Comparison of ENCODE assay signal across 9 cellular contexts in genomic region chr15:89419370-89419984, GRCh38.
DNase-seq lines count a peak whose midpoint lies in the region; TF ChIP-seq lines count a peak whose summit lies in the region.
"Had no signal": no experiment of that assay in that cellular context is flagged by ENCODE, and none has a peak within 500 bp of the region (broad histone marks: within the 10 kb centered on the region; RNA-seq: fewer than 3 reads in every experiment).

No MANE protein-coding gene starts in this region.

- H4K91ac ChIP-seq in neuronal stem cell (ENCODE audit: low read depth, low read length, poor library complexity) = no peak overlapping the region

- TF ChIP-seq CTCF in RWPE1 (conservative IDR thresholded peaks at IDR 0.05; ENCODE audit: low read depth) = no peak
- TF ChIP-seq CTCF in endodermal cell (conservative IDR thresholded peaks at IDR 0.05) = no peak

- no peaks in the 10 kb centered on the region for H3K4me1 ChIP-seq in HAP-1
- H3K4me1 ChIP-seq in endodermal cell (ENCODE audit: control insufficient read depth, insufficient read depth, low read length) = no peaks in the 10 kb centered on the region
- peaks cover 0 to 5% of the 10 kb centered on the region in 2 donors for H3K4me1 ChIP-seq in neuronal stem cell (ENCODE audit: control insufficient read depth in 2 of 2, insufficient read depth in 1 of 2, low read depth in 1 of 2, low read length in 2 of 2)
- H3K4me1 ChIP-seq: Peyer's patch had no signal

- no peak overlapping the region for H3K4me3 ChIP-seq in HAP-1
- no peak overlapping the region for H3K4me3 ChIP-seq in endodermal cell (ENCODE audit: low read length)
- H3K4me3 ChIP-seq in neuronal stem cell (ENCODE audit: low read length in 2 of 2) = no peak overlapping the region
- H3K4me3 ChIP-seq: Peyer's patch had no signal

- H3K4ac ChIP-seq in neuronal stem cell (ENCODE audit: low read length) = no peak overlapping the region

- no peak overlapping the region for H3K18ac ChIP-seq in neuronal stem cell (ENCODE audit: low read length)

- in situ Hi-C loops in HAP-1 (cut with MboI; ENCODE audit: low sequenced_read_pairs) = no loop called here

- no peak overlapping the region for H3K4me3 Mint-ChIP-seq in endodermal cell

- H3K23ac ChIP-seq in neuronal stem cell (ENCODE audit: low read depth, low read length, poor library complexity) = no peak overlapping the region

- H3K27me3 Mint-ChIP-seq in endodermal cell (ENCODE audit: insufficient read depth) = peaks cover 85% of the 10 kb centered on the region

- no peaks in the 10 kb centered on the region for H3K36me3 ChIP-seq in HAP-1 (replicated peaks)
- H3K36me3 ChIP-seq in endodermal cell (ENCODE audit: control insufficient read depth, insufficient read depth, low read length) = no peaks in the 10 kb centered on the region
- no peaks in the 10 kb centered on the region for H3K36me3 ChIP-seq in neuronal stem cell (replicated peaks in 1 of 2; ENCODE audit: control insufficient read depth in 2 of 2, insufficient read depth in 2 of 2, low read length in 2 of 2)
- H3K36me3 ChIP-seq: Peyer's patch had no signal

- H2BK5ac ChIP-seq in neuronal stem cell (ENCODE audit: low read length) = no peak overlapping the region

- no peaks in the 10 kb centered on the region for H3K36me3 Mint-ChIP-seq in endodermal cell (ENCODE audit: low read depth)

- no peak overlapping the region for H2BK12ac ChIP-seq in neuronal stem cell (ENCODE audit: low read length)

- H3K27ac ChIP-seq in RWPE1 (no peak overlapping the region), endodermal cell (ENCODE audit: low read depth, low read length) (no peak overlapping the region), neuronal stem cell (replicated peaks; ENCODE audit: low read length) (no peak overlapping the region)
- H3K27ac ChIP-seq: Peyer's patch had no signal

- CTCF ChIA-PET in RWPE1 (lab: Yijun Ruan, JAX) = interaction anchor here (0.6 to 6.1 kb wide), 5 partner anchors 9 to 182 kb away, joined by 3 to 62 read pairs (median 3); no protein-coding TSS in a partner anchor

- 20 to 30% methylated on average over 10 to 17 of the region's 17 CpGs for WGBS in endodermal cell (ENCODE audit: insufficient coverage in 1 of 2, insufficient read length in 1 of 2), 2 experiments
- no CpG with 5 or more reads among the region's 17 CpGs for WGBS in neuronal stem cell (ENCODE audit: extremely low coverage in 2 of 2, insufficient read length in 2 of 2, insufficient replicate concordance in 1 of 2), 2 donors

- H3K27ac Mint-ChIP-seq in endodermal cell = no peak overlapping the region

- peaks cover 8% of the 10 kb centered on the region; the same call in 1 of the 2 replicates for H3K27me3 ChIP-seq in HAP-1 (ENCODE audit: low read depth)
- H3K27me3 ChIP-seq in endodermal cell (ENCODE audit: control insufficient read depth, insufficient read depth, low read length, poor library complexity, severe bottlenecking) = peaks cover 83% of the 10 kb centered on the region
- peaks cover 7 to 74% (median 65%) of the 10 kb centered on the region in 3 experiments for H3K27me3 ChIP-seq in neuronal stem cell (ENCODE audit: control insufficient read depth in 3 of 3, insufficient read depth in 3 of 3, low read depth in 1 of 3, low read length in 3 of 3)

- peak; percentile 32 to 81 for DNase-seq in HAP-1 (ENCODE audit: low spot score in 2 of 2)
- peak; percentile 62 for DNase-seq in RWPE1 (ENCODE audit: low spot score)
- DNase-seq in endodermal cell = peak; percentile 96
- peak; percentile 85 for DNase-seq in neuronal stem cell (ENCODE audit: low spot score)
- no peak for DNase-seq in NCI-H1930 (lab: John Stamatoyannopoulos, UW)
- no peak for DNase-seq in NCI-H82 treated with DMSO at 0.1 percent for 48 hours (lab: John Stamatoyannopoulos, UW; ENCODE audit: unreplicated experiment)
- no peak for DNase-seq in pons (ENCODE audit: low spot score)
- no peak for DNase-seq in NCI-H1092 (lab: John Stamatoyannopoulos, UW)
- DNase-seq: Peyer's patch had no signal

- no peaks in the 10 kb centered on the region for H3K9me3 ChIP-seq in HAP-1
- H3K9me3 ChIP-seq in endodermal cell (ENCODE audit: control insufficient read depth, low read length) = no peaks in the 10 kb centered on the region
- H3K9me3 ChIP-seq in neuronal stem cell (replicated peaks in 1 of 2; ENCODE audit: control insufficient read depth in 2 of 2, insufficient read depth in 1 of 2, low read depth in 1 of 2, low read length in 2 of 2) = no peaks in the 10 kb centered on the region
- H3K9me3 ChIP-seq: Peyer's patch had no signal

- H3K4me2 ChIP-seq in neuronal stem cell (ENCODE audit: insufficient read depth, low read length, poor library complexity, severe bottlenecking) = no peak overlapping the region

- H3K14ac ChIP-seq in neuronal stem cell (ENCODE audit: low read length) = no peak overlapping the region

- no peak overlapping the region for H2BK15ac ChIP-seq in neuronal stem cell (ENCODE audit: low read length)

- H2AK5ac ChIP-seq in neuronal stem cell (ENCODE audit: low read depth, low read length) = no peak overlapping the region

- no peak overlapping the region for H2AFZ ChIP-seq in neuronal stem cell (ENCODE audit: low read length)

- POLR2A ChIA-PET in RWPE1 (lab: Yijun Ruan, JAX; ENCODE audit: low non-redundant PET) = no interaction called here

- H3K9me3 Mint-ChIP-seq in endodermal cell = no peaks in the 10 kb centered on the region

- H3K79me1 ChIP-seq in neuronal stem cell (ENCODE audit: low read depth, low read length) = no peaks in the 10 kb centered on the region

- H2BK120ac ChIP-seq in neuronal stem cell (ENCODE audit: low read depth, low read length) = no peak overlapping the region

- no peak overlapping the region for H4K8ac ChIP-seq in neuronal stem cell (ENCODE audit: low read depth, low read length)

- no peaks in the 10 kb centered on the region for H3K4me1 Mint-ChIP-seq in endodermal cell

- H3K9ac ChIP-seq in endodermal cell (ENCODE audit: extremely low read depth, low read length, poor library complexity, severe bottlenecking) (no peak overlapping the region), neuronal stem cell (ENCODE audit: low read depth, low read length, poor library complexity) (no peak overlapping the region)

Comparison
In these comparisons a context has a peak if more than half of its experiments do, and no peak if none do; other contexts are left out.
1. DNase-seq: peak in HAP-1 (2 of 2), RWPE1 (single experiment), endodermal cell (single experiment) and neuronal stem cell (single experiment); none in NCI-H1930 (0 of 2), NCI-H82 treated with DMSO at 0.1 percent for 48 hours (single experiment), pons (single experiment) and NCI-H1092 (single experiment).